Comparison of ENCODE assay signal across 13 cellular contexts in genomic region chr10:32350811-32351342, GRCh38. TPM values are rescaled to one million over a fixed set of nuclear protein-coding genes. Genes with fewer than 3 reads are reported as not detected.
A peak's percentile ranks its signal among the peaks of the same experiment; 100 is the strongest.
DNase-seq lines count a peak whose midpoint lies in the region; ATAC-seq and TF ChIP-seq lines count a peak whose summit lies in the region.
"Had no signal": no experiment of that assay in that cellular context is flagged by ENCODE, and none has a peak within 500 bp of the region (broad histone marks: within the 10 kb centered on the region; RNA-seq: fewer than 3 reads in every experiment).

No MANE protein-coding gene starts in this region.

- H3K4me3 ChIP-seq in A673 (ENCODE audit: low read depth, low read length, poor library complexity, severe bottlenecking) (peak overlapping the region; percentile 76), SK-N-MC (no peak overlapping the region), hepatocyte (no peak overlapping the region)
- no peak overlapping the region for H3K4me3 ChIP-seq in CD8-positive, alpha-beta T cell (ENCODE audit: low read depth, low read length)
- H3K4me3 ChIP-seq: coronary artery, esophagus squamous epithelium, suprapubic skin had no signal

- H3K36me3 Mint-ChIP-seq in CD8-positive, alpha-beta T cell: peaks cover 8% of the 10 kb centered on the region

- peak; percentile 40 for DNase-seq in A673 (ENCODE audit: low spot score)
- no peak for DNase-seq in CD8-positive, alpha-beta T cell
- no peak for DNase-seq in SK-N-MC (ENCODE audit: low read depth, low spot score)
- no peak for DNase-seq in hepatocyte (ENCODE audit: low spot score)
- DNase-seq: aorta, esophagus squamous epithelium had no signal

- H3K9ac ChIP-seq in SK-N-MC (ENCODE audit: insufficient read length): no peak overlapping the region

- peaks cover 42% of the 10 kb centered on the region for H3K4me1 ChIP-seq in A673 (ENCODE audit: insufficient read depth, low read length, poor library complexity, severe bottlenecking)
- peaks cover 32% of the 10 kb centered on the region for H3K4me1 ChIP-seq in CD8-positive, alpha-beta T cell (ENCODE audit: insufficient read depth, low read length)
- H3K4me1 ChIP-seq in hepatocyte (ENCODE audit: insufficient read depth): peaks cover 18% of the 10 kb centered on the region

- H3K9me2 ChIP-seq in hepatocyte (replicated peaks; ENCODE audit: insufficient read depth): no peaks in the 10 kb centered on the region

- no peak overlapping the region for H3K4me2 ChIP-seq in hepatocyte

- peaks cover 31% of the 10 kb centered on the region for H3K36me3 ChIP-seq in A673 (ENCODE audit: insufficient read depth, low read length, poor library complexity, severe bottlenecking)
- no peaks in the 10 kb centered on the region for H3K36me3 ChIP-seq in CD8-positive, alpha-beta T cell (ENCODE audit: insufficient read depth, low read length)
- H3K36me3 ChIP-seq in SK-N-MC (ENCODE audit: insufficient read depth, low read length): peaks cover 11% of the 10 kb centered on the region; the same call in 1 of the 2 replicates
- no peaks in the 10 kb centered on the region for H3K36me3 ChIP-seq in hepatocyte (replicated peaks; ENCODE audit: insufficient read depth, low read depth)
- H3K36me3 ChIP-seq: esophagus squamous epithelium, suprapubic skin had no signal

- no peak for ATAC-seq in CD8-positive, alpha-beta T cell
- ATAC-seq in GM19351 (IDR thresholded peaks at IDR 0.05; ENCODE audit: unreplicated experiment) (no peak), GM19467 (IDR thresholded peaks at IDR 0.05; ENCODE audit: unreplicated experiment) (no peak), HG03457 (IDR thresholded peaks at IDR 0.05; ENCODE audit: unreplicated experiment) (no peak)
- ATAC-seq: WTC11 had no signal

- H3K27me3 Mint-ChIP-seq in CD8-positive, alpha-beta T cell (ENCODE audit: low read depth): no peaks in the 10 kb centered on the region

- WGBS in hepatocyte (ENCODE audit: low lambda C conversion rate, missing lambda C conversion rate): 65% methylated on average over 3 of the region's 3 CpGs

- POLR2A ChIA-PET in A673 (lab: Charles Lee; ENCODE audit: low non-redundant PET): no interaction called here
- POLR2A ChIA-PET in CD8-positive, alpha-beta T cell (lab: Charles Lee): no interaction called here

- CTCF ChIA-PET in A673 (lab: Charles Lee): no interaction called here
- CTCF ChIA-PET in CD8-positive, alpha-beta T cell (lab: Charles Lee): interaction anchor here (1.9 kb wide), 1 partner anchor 18 kb away, joined by 5 read pairs; no protein-coding TSS in a partner anchor

- no peaks in the 10 kb centered on the region for H3K27me3 ChIP-seq in A673 (replicated peaks; ENCODE audit: insufficient read depth, low read depth, low read length, poor library complexity)
- H3K27me3 ChIP-seq in CD8-positive, alpha-beta T cell (ENCODE audit: insufficient read depth, low read length): no peaks in the 10 kb centered on the region
- H3K27me3 ChIP-seq in hepatocyte: no peaks in the 10 kb centered on the region
- H3K27me3 ChIP-seq: esophagus squamous epithelium, suprapubic skin had no signal

- no peak overlapping the region for H3K4me3 Mint-ChIP-seq in CD8-positive, alpha-beta T cell
- H3K4me3 Mint-ChIP-seq: CD14-positive monocyte, WTC11 had no signal

- H3K9me3 ChIP-seq in A673 (ENCODE audit: low read depth, low read length, poor library complexity, severe bottlenecking) (peaks cover 6% of the 10 kb centered on the region), SK-N-MC (ENCODE audit: low read depth, low read length) (no peaks in the 10 kb centered on the region), hepatocyte (ENCODE audit: low read depth) (no peaks in the 10 kb centered on the region)
- H3K9me3 ChIP-seq in CD8-positive, alpha-beta T cell (ENCODE audit: low read length): no peaks in the 10 kb centered on the region
- H3K9me3 ChIP-seq: esophagus squamous epithelium, suprapubic skin had no signal

- peaks cover 60% of the 10 kb centered on the region for H3K4me1 Mint-ChIP-seq in CD8-positive, alpha-beta T cell (ENCODE audit: low read depth)

- BruUV-seq in A673 (replicated peaks; lab: Mats Ljungman, UMichigan): no TSS peak

- H3K27ac ChIP-seq in A673 (ENCODE audit: low read depth, low read length, poor library complexity, severe bottlenecking) (peak overlapping the region; percentile 100), SK-N-MC (peak overlapping the region; percentile 31; the same call in 1 of the 2 replicates), hepatocyte (peak overlapping the region; percentile 16)
- H3K27ac ChIP-seq in CD8-positive, alpha-beta T cell (ENCODE audit: low read depth, low read length): no peak overlapping the region
- H3K27ac ChIP-seq: coronary artery, esophagus squamous epithelium, suprapubic skin had no signal

- H3K27ac Mint-ChIP-seq in CD8-positive, alpha-beta T cell: peak overlapping the region; percentile 11
- H3K27ac Mint-ChIP-seq: WTC11 had no signal

- H2AFZ ChIP-seq in hepatocyte: no peak overlapping the region

- H4K20me1 ChIP-seq in hepatocyte (ENCODE audit: insufficient read depth, poor library complexity, severe bottlenecking): peaks cover 9% of the 10 kb centered on the region

- no peaks in the 10 kb centered on the region for H3K9me3 Mint-ChIP-seq in CD8-positive, alpha-beta T cell

- intact Hi-C loops in A673 (cut with micrococcal nuclease; ENCODE audit: unreplicated experiment): no loop called here
- intact Hi-C loops in CD8-positive, alpha-beta T cell (cut with DNase I, micrococcal nuclease): no loop called here

- H3K79me2 ChIP-seq in hepatocyte: peaks cover 75% of the 10 kb centered on the region

- no peak for TF ChIP-seq CTCF in A673 (conservative IDR thresholded peaks at IDR 0.05; ENCODE audit: low read depth, low read length)
- TF ChIP-seq CTCF in CD8-positive, alpha-beta T cell (IDR thresholded peaks at IDR 0.05): no peak
- no peak for TF ChIP-seq CTCF in hepatocyte (IDR thresholded peaks at IDR 0.05; ENCODE audit: poor library complexity)

RNA-seq across cellular contexts. Expression of gene EPC1, which starts 3.9 kb away (rescaled TPM):
- 75.7 and 75.8 TPM in 2 replicates for total RNA-seq in A673 (2021)
- total RNA-seq in CD8-positive, alpha-beta T cell: 100 to 1,000 TPM; 205 TPM
- total RNA-seq in hepatocyte: 31.4 and 36.3 TPM in 2 replicates
- 19.4 and 19.8 TPM in 2 replicates for polyA plus RNA-seq in hepatocyte
